Comparison of ENCODE assay signal across 9 cellular contexts in genomic region chr11:48107188-48107704, GRCh38.
A peak's percentile ranks its signal among the peaks of the same experiment; 100 is the strongest.
DNase-seq lines count a peak whose midpoint lies in the region; ATAC-seq, FAIRE-seq and TF ChIP-seq lines count a peak whose summit lies in the region.
"Had no signal": no experiment of that assay in that cellular context is flagged by ENCODE, and none has a peak within 500 bp of the region (broad histone marks: within the 10 kb centered on the region; RNA-seq: fewer than 3 reads in every experiment).

No MANE protein-coding gene starts in this region.

- peaks cover 17% of the 10 kb centered on the region for H3K4me1 ChIP-seq in CD8-positive, alpha-beta T cell (ENCODE audit: insufficient read depth, low read length)
- H3K4me1 ChIP-seq in esophagus squamous epithelium, result peaks cover 10 to 42% (median 11%) of the 10 kb centered on the region in 3 donors

- no peak overlapping the region for H3K27ac ChIP-seq in CD8-positive, alpha-beta T cell (ENCODE audit: low read depth, low read length)
- H3K27ac ChIP-seq in esophagus squamous epithelium, result no peak overlapping the region

- no peaks in the 10 kb centered on the region for H3K36me3 ChIP-seq in CD8-positive, alpha-beta T cell (ENCODE audit: insufficient read depth, low read length)
- no peaks in the 10 kb centered on the region for H3K36me3 ChIP-seq in esophagus squamous epithelium

- H3K36me3 Mint-ChIP-seq in CD8-positive, alpha-beta T cell, result peaks cover 4% of the 10 kb centered on the region
- peaks cover 13% of the 10 kb centered on the region for H3K36me3 Mint-ChIP-seq in activated CD4-positive, alpha-beta T cell treated with anti-CD3 and anti-CD28 coated beads, Interleukin-2, amount 10 ng/mL, durations not matched to agents 24 days and 14 days (ENCODE audit: low read depth)
- no peaks in the 10 kb centered on the region for H3K36me3 Mint-ChIP-seq in natural killer cell treated with Interleukin-12 subunit alpha and Interleukin-12 subunit beta and Interleukin-15 and Interleukin-18, amount 100 ng/mL, for 72 hours

- DNase-seq in CD8-positive, alpha-beta T cell, result peak in 1 of 7 experiments; percentile 47
- peak; percentile 78 for DNase-seq in activated CD4-positive, alpha-beta T cell treated with anti-CD3 and anti-CD28 coated beads, Interleukin-2, amount 10 ng/mL, durations not matched to agents 24 days and 14 days
- DNase-seq in natural killer cell treated with Interleukin-12 subunit alpha and Interleukin-12 subunit beta and Interleukin-15 and Interleukin-18, amount 100 ng/mL, for 72 hours (ENCODE audit: low spot score), result peak; percentile 70
- DNase-seq in esophagus squamous epithelium (lab: John Stamatoyannopoulos, UW) (no peak), urothelium cell line (ENCODE audit: low spot score) (no peak), NCI-H2107 treated with DMSO at 0.1 percent for 48 hours (lab: John Stamatoyannopoulos, UW; ENCODE audit: unreplicated experiment) (no peak)

- H3K4me3 Mint-ChIP-seq in CD8-positive, alpha-beta T cell, result peak overlapping the region; percentile 8
- peak overlapping the region; percentile 24 for H3K4me3 Mint-ChIP-seq in activated CD4-positive, alpha-beta T cell treated with anti-CD3 and anti-CD28 coated beads, Interleukin-2, amount 10 ng/mL, durations not matched to agents 24 days and 14 days
- peak overlapping the region; percentile 28 for H3K4me3 Mint-ChIP-seq in natural killer cell treated with Interleukin-12 subunit alpha and Interleukin-12 subunit beta and Interleukin-15 and Interleukin-18, amount 100 ng/mL, for 72 hours

- H3K27ac Mint-ChIP-seq in CD8-positive, alpha-beta T cell, result peak overlapping the region; percentile 80
- peak overlapping the region; percentile 83 for H3K27ac Mint-ChIP-seq in activated CD4-positive, alpha-beta T cell treated with anti-CD3 and anti-CD28 coated beads, Interleukin-2, amount 10 ng/mL, durations not matched to agents 24 days and 14 days
- H3K27ac Mint-ChIP-seq in natural killer cell treated with Interleukin-12 subunit alpha and Interleukin-12 subunit beta and Interleukin-15 and Interleukin-18, amount 100 ng/mL, for 72 hours, result peak overlapping the region; percentile 74 to 78

- H3K27me3 Mint-ChIP-seq in CD8-positive, alpha-beta T cell (ENCODE audit: low read depth), result no peaks in the 10 kb centered on the region
- no peaks in the 10 kb centered on the region for H3K27me3 Mint-ChIP-seq in activated CD4-positive, alpha-beta T cell treated with anti-CD3 and anti-CD28 coated beads, Interleukin-2, amount 10 ng/mL, durations not matched to agents 24 days and 14 days
- no peaks in the 10 kb centered on the region for H3K27me3 Mint-ChIP-seq in natural killer cell treated with Interleukin-12 subunit alpha and Interleukin-12 subunit beta and Interleukin-15 and Interleukin-18, amount 100 ng/mL, for 72 hours

- no peak for ATAC-seq in CD8-positive, alpha-beta T cell
- ATAC-seq in GM19468 (IDR thresholded peaks at IDR 0.05; ENCODE audit: extremely low read depth, unreplicated experiment), result peak; percentile 74
- peak; percentile 89 for ATAC-seq in HG03442 (IDR thresholded peaks at IDR 0.05; ENCODE audit: unreplicated experiment)
- peak; percentile 68 to 72 for ATAC-seq in natural killer cell treated with Interleukin-12 subunit alpha and Interleukin-12 subunit beta and Interleukin-15 and Interleukin-18, amount 100 ng/mL, for 72 hours

- no peak for FAIRE-seq in urothelium cell line (lab: Jason Lieb, UNC)
- FAIRE-seq: endometrium had no signal

- H3K4me1 Mint-ChIP-seq in CD8-positive, alpha-beta T cell (ENCODE audit: low read depth), result peaks cover 42% of the 10 kb centered on the region
- peaks cover 64% of the 10 kb centered on the region for H3K4me1 Mint-ChIP-seq in activated CD4-positive, alpha-beta T cell treated with anti-CD3 and anti-CD28 coated beads, Interleukin-2, amount 10 ng/mL, durations not matched to agents 24 days and 14 days
- peaks cover 48 to 54% of the 10 kb centered on the region in 2 donors for H3K4me1 Mint-ChIP-seq in natural killer cell treated with Interleukin-12 subunit alpha and Interleukin-12 subunit beta and Interleukin-15 and Interleukin-18, amount 100 ng/mL, for 72 hours (ENCODE audit: low read depth in 2 of 2)

- no peaks in the 10 kb centered on the region for H3K27me3 ChIP-seq in CD8-positive, alpha-beta T cell (ENCODE audit: insufficient read depth, low read length)
- peaks cover 0 to 4% (median 0%) of the 10 kb centered on the region in 4 donors for H3K27me3 ChIP-seq in esophagus squamous epithelium

- CTCF ChIA-PET in CD8-positive, alpha-beta T cell (lab: Charles Lee), result interaction anchor here (0.6 to 11.0 kb wide), 12 partner anchors 9 to 181 kb away, joined by 3 to 340 read pairs (median 5); no protein-coding TSS in a partner anchor

- H3K9me3 Mint-ChIP-seq in CD8-positive, alpha-beta T cell, result no peaks in the 10 kb centered on the region
- no peaks in the 10 kb centered on the region for H3K9me3 Mint-ChIP-seq in activated CD4-positive, alpha-beta T cell treated with anti-CD3 and anti-CD28 coated beads, Interleukin-2, amount 10 ng/mL, durations not matched to agents 24 days and 14 days
- no peaks in the 10 kb centered on the region for H3K9me3 Mint-ChIP-seq in natural killer cell treated with Interleukin-12 subunit alpha and Interleukin-12 subunit beta and Interleukin-15 and Interleukin-18, amount 100 ng/mL, for 72 hours

- no peak overlapping the region for H3K4me3 ChIP-seq in CD8-positive, alpha-beta T cell (ENCODE audit: low read depth, low read length)
- no peak overlapping the region for H3K4me3 ChIP-seq in esophagus squamous epithelium

- POLR2A ChIA-PET in CD8-positive, alpha-beta T cell (lab: Charles Lee), result interaction anchor here (0.7 to 1.8 kb wide), 2 partner anchors 31 to 173 kb away, joined by 3 to 7 read pairs; no protein-coding TSS in a partner anchor

- H3K9me3 ChIP-seq in CD8-positive, alpha-beta T cell (ENCODE audit: low read length), result no peaks in the 10 kb centered on the region
- no peaks in the 10 kb centered on the region for H3K9me3 ChIP-seq in esophagus squamous epithelium

- intact Hi-C loops in CD8-positive, alpha-beta T cell (cut with DNase I, micrococcal nuclease), result loop anchor here (5.0 kb wide), 4 partner anchors 50 to 95 kb away; no protein-coding TSS in a partner anchor
- intact Hi-C loops in activated CD4-positive, alpha-beta T cell treated with anti-CD3 and anti-CD28 coated beads, Interleukin-2, amount 10 ng/mL, durations not matched to agents 24 days and 14 days (cut with micrococcal nuclease), result loop anchor here (5.0 kb wide), 1 partner anchor 35 kb away; no protein-coding TSS in a partner anchor
- intact Hi-C loops in esophagus squamous epithelium (cut with DNase I), result loop anchor here (5.0 kb wide), 1 partner anchor 170 kb away; no protein-coding TSS in a partner anchor

- TF ChIP-seq CTCF in CD8-positive, alpha-beta T cell (IDR thresholded peaks at IDR 0.05), result no peak
- no peak for TF ChIP-seq CTCF in esophagus squamous epithelium (IDR thresholded peaks at IDR 0.05)

- TF ChIP-seq POLR2A in esophagus squamous epithelium (IDR thresholded peaks at IDR 0.05), result no peak

- WGBS in esophagus squamous epithelium, 2 donors, result 64 to 71% methylated on average over 7 of the region's 7 CpGs

Comparison
In these comparisons a context has a peak if more than half of its experiments do, and no peak if none do; other contexts are left out.
1. DNase-seq: peak in activated CD4-positive, alpha-beta T cell treated with anti-CD3 and anti-CD28 coated beads, Interleukin-2, amount 10 ng/mL, durations not matched to agents 24 days and 14 days (single experiment) and natural killer cell treated with Interleukin-12 subunit alpha and Interleukin-12 subunit beta and Interleukin-15 and Interleukin-18, amount 100 ng/mL, for 72 hours (single experiment); none in esophagus squamous epithelium (single experiment), urothelium cell line (single experiment) and NCI-H2107 treated with DMSO at 0.1 percent for 48 hours (single experiment).
2. Peak in every context shown above with its lines, with median percentiles within 50 percentile points of each other: H3K27ac Mint-ChIP-seq and H3K4me3 Mint-ChIP-seq.